In genomic region chr5:31854625-31855526, GRCh38 we compare ENCODE assay signal across 8 cellular contexts.
A peak's percentile ranks its signal among the peaks of the same experiment; 100 is the strongest.
DNase-seq lines count a peak whose midpoint lies in the region; ATAC-seq and TF ChIP-seq lines count a peak whose summit lies in the region.

No MANE protein-coding gene starts in this region.

- DNase-seq in activated CD8-positive, alpha-beta memory T cell treated with anti-CD3 and anti-CD28 coated beads for 24 hours = peak; percentile 68
- DNase-seq in activated CD8-positive, alpha-beta memory T cell treated with anti-CD3 and anti-CD28 coated beads, Interleukin-2, amount 10 ng/mL, durations not matched to agents 7 days and 5 days = no peak
- DNase-seq in activated CD4-positive, alpha-beta memory T cell treated with anti-CD3 and anti-CD28 coated beads for 36 hours = peak; percentile 11
- peak; percentile 32 to 46 for DNase-seq in tibial nerve (ENCODE audit: low spot score in 2 of 2)
- no peak for DNase-seq in KBM-7

- TF ChIP-seq EP300 in tibial nerve (IDR thresholded peaks at IDR 0.05) = no peak

- no peak overlapping the region for H3K27ac Mint-ChIP-seq in activated CD8-positive, alpha-beta memory T cell treated with anti-CD3 and anti-CD28 coated beads, Interleukin-2, amount 10 ng/mL, durations not matched to agents 7 days and 5 days
- no peak overlapping the region for H3K27ac Mint-ChIP-seq in activated CD4-positive, alpha-beta memory T cell treated with anti-CD3 and anti-CD28 coated beads for 36 hours

- peaks cover 6% of the 10 kb centered on the region for H3K9me3 Mint-ChIP-seq in activated CD8-positive, alpha-beta memory T cell treated with anti-CD3 and anti-CD28 coated beads, Interleukin-2, amount 10 ng/mL, durations not matched to agents 7 days and 5 days (ENCODE audit: low read depth)
- peaks cover 16% of the 10 kb centered on the region for H3K9me3 Mint-ChIP-seq in activated CD4-positive, alpha-beta memory T cell treated with anti-CD3 and anti-CD28 coated beads for 36 hours

- H3K4me3 ChIP-seq in mononuclear cell (ENCODE audit: low read length) = peak overlapping the region; percentile 15
- peak overlapping the region; percentile 56 to 77 (median 72) for H3K4me3 ChIP-seq in tibial nerve

- H3K4me3 Mint-ChIP-seq in activated CD8-positive, alpha-beta memory T cell treated with anti-CD3 and anti-CD28 coated beads, Interleukin-2, amount 10 ng/mL, durations not matched to agents 7 days and 5 days = no peak overlapping the region
- peak overlapping the region; percentile 50 for H3K4me3 Mint-ChIP-seq in activated CD4-positive, alpha-beta memory T cell treated with anti-CD3 and anti-CD28 coated beads for 36 hours

- H3K9me3 ChIP-seq in mononuclear cell (ENCODE audit: low read depth, low read length) (peaks cover 10% of the 10 kb centered on the region), tibial nerve (peaks cover 0 to 15% (median 2%) of the 10 kb centered on the region in 4 donors)

- ATAC-seq in activated CD8-positive, alpha-beta memory T cell treated with anti-CD3 and anti-CD28 coated beads, Interleukin-2, amount 10 ng/mL, durations not matched to agents 7 days and 5 days = no peak
- ATAC-seq in esophagus mucosa (peak; percentile 57), GM18517 (IDR thresholded peaks at IDR 0.05; ENCODE audit: unreplicated experiment) (no peak)

- TF ChIP-seq POLR2A in tibial nerve (IDR thresholded peaks at IDR 0.05) = peak in 1 of 2 donors; percentile 20

- CTCF ChIA-PET in activated CD8-positive, alpha-beta memory T cell treated with anti-CD3 and anti-CD28 coated beads, Interleukin-2, amount 10 ng/mL, durations not matched to agents 7 days and 5 days (lab: Charles Lee) = interaction anchor here (1.3 kb wide), 1 partner anchor 222 kb away, joined by 3 read pairs; no protein-coding TSS in a partner anchor
- CTCF ChIA-PET in activated CD4-positive, alpha-beta memory T cell treated with anti-CD3 and anti-CD28 coated beads for 36 hours (lab: Charles Lee) = no interaction called here

- intact Hi-C loops in activated CD4-positive, alpha-beta memory T cell treated with anti-CD3 and anti-CD28 coated beads for 36 hours (cut with micrococcal nuclease) = no loop called here

- H3K36me3 Mint-ChIP-seq in activated CD8-positive, alpha-beta memory T cell treated with anti-CD3 and anti-CD28 coated beads, Interleukin-2, amount 10 ng/mL, durations not matched to agents 7 days and 5 days = peaks cover 7% of the 10 kb centered on the region
- peaks cover 3% of the 10 kb centered on the region for H3K36me3 Mint-ChIP-seq in activated CD4-positive, alpha-beta memory T cell treated with anti-CD3 and anti-CD28 coated beads for 36 hours

- H3K36me3 ChIP-seq in tibial nerve = peaks cover 0 to 30% (median 0%) of the 10 kb centered on the region in 3 donors

- H3K4me1 ChIP-seq in mononuclear cell (ENCODE audit: insufficient read depth, low read length) (peaks cover 16% of the 10 kb centered on the region), tibial nerve (peaks cover 0 to 21% (median 2%) of the 10 kb centered on the region in 4 donors)

- WGBS in tibial nerve, 2 donors = 1% methylated on average over 39 to 42 of the region's 54 CpGs

- in situ Hi-C loops in KBM-7 (cut with MboI; ENCODE audit: low pct_unique_long_range_greater_than_20kb, low sequenced_read_pairs) = no loop called here

- TF ChIP-seq CTCF in tibial nerve (IDR thresholded peaks at IDR 0.05) = peak in 3 of 5 experiments; percentile 29 to 40 (median 38)

- H3K27me3 ChIP-seq in mononuclear cell (ENCODE audit: insufficient read depth, low read length) = peaks cover 35% of the 10 kb centered on the region
- no peaks in the 10 kb centered on the region for H3K27me3 ChIP-seq in tibial nerve

- peaks cover 44% of the 10 kb centered on the region for H3K27me3 Mint-ChIP-seq in activated CD8-positive, alpha-beta memory T cell treated with anti-CD3 and anti-CD28 coated beads, Interleukin-2, amount 10 ng/mL, durations not matched to agents 7 days and 5 days
- peaks cover 29% of the 10 kb centered on the region for H3K27me3 Mint-ChIP-seq in activated CD4-positive, alpha-beta memory T cell treated with anti-CD3 and anti-CD28 coated beads for 36 hours

- peak overlapping the region; percentile 80 to 93 (median 90) for H3K27ac ChIP-seq in tibial nerve

- POLR2A ChIA-PET in activated CD4-positive, alpha-beta memory T cell treated with anti-CD3 and anti-CD28 coated beads for 36 hours (lab: Charles Lee) = no interaction called here

- H3K4me1 Mint-ChIP-seq in activated CD8-positive, alpha-beta memory T cell treated with anti-CD3 and anti-CD28 coated beads, Interleukin-2, amount 10 ng/mL, durations not matched to agents 7 days and 5 days = peaks cover 8% of the 10 kb centered on the region
- H3K4me1 Mint-ChIP-seq in activated CD4-positive, alpha-beta memory T cell treated with anti-CD3 and anti-CD28 coated beads for 36 hours (ENCODE audit: low read depth) = peaks cover 12% of the 10 kb centered on the region

Comparison
In these comparisons a context has a peak if more than half of its experiments do, and no peak if none do; other contexts are left out.
1. DNase-seq: peak in activated CD8-positive, alpha-beta memory T cell treated with anti-CD3 and anti-CD28 coated beads for 24 hours (single experiment), activated CD4-positive, alpha-beta memory T cell treated with anti-CD3 and anti-CD28 coated beads for 36 hours (single experiment) and tibial nerve (2 of 2); none in activated CD8-positive, alpha-beta memory T cell treated with anti-CD3 and anti-CD28 coated beads, Interleukin-2, amount 10 ng/mL, durations not matched to agents 7 days and 5 days (single experiment) and KBM-7 (single experiment).